In the genomic region with DNA sequence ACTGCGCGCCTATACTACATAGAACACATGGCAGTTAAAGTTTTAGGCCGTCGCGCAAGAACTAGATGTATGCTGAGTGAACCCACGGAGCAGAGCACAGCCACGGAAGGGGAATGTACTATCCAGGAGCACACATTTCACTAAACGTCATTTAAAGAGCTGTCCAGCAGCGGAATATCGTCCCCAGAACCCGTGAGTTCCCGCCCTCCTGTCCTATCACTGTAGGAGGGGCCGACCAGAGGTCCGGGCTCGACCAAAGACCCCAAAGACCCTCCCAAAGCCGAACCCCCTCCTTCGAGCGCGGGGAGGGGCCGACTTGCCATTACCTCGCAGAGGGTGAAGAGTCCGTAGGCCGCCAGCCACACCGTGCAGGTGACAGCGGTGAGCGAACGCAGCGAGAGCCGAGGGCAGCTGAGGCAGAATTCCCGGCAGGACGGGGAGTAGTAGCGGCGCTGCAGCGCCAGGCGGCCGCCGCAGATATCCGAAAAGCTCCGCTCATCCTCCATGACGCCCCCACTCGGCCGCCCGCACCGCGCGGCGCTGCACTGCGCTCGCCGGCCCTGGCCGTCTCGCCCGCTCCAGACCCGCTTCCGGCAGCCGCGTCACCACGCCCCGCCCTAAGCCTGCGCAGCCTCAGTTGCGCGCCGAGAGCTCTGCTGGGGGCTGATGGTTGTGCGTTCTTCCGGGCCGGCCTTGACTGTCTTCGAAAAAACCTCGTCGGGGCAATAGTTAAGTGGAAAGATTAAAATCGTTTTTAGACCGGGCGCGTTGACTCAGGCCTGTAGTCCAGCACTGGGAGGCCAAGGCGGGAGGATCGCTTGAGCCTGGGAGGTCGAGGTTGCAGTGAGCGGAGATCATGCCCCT, we compare ENCODE assay signal across 1 cellular context.
TF ChIP-seq lines count a peak whose summit lies in the region.

TSS of gene PIGH (minus strand) at position 571 of the 864 bp plus-strand sequence. CDS start at position 506, 65 bp downstream.

TF ChIP-seq in K562, 482 proteins besides CTCF, POLR2A, EP300 and RAD21 (continued from another document and continues in another):
- TF ChIP-seq, protein P1, sequence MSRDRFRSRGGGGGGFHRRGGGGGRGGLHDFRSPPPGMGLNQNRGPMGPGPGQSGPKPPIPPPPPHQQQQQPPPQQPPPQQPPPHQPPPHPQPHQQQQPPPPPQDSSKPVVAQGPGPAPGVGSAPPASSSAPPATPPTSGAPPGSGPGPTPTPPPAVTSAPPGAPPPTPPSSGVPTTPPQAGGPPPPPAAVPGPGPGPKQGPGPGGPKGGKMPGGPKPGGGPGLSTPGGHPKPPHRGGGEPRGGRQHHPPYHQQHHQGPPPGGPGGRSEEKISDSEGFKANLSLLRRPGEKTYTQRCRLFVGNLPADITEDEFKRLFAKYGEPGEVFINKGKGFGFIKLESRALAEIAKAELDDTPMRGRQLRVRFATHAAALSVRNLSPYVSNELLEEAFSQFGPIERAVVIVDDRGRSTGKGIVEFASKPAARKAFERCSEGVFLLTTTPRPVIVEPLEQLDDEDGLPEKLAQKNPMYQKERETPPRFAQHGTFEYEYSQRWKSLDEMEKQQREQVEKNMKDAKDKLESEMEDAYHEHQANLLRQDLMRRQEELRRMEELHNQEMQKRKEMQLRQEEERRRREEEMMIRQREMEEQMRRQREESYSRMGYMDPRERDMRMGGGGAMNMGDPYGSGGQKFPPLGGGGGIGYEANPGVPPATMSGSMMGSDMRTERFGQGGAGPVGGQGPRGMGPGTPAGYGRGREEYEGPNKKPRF (IDR thresholded peaks at IDR 0.05; ENCODE audit: low read depth, low read length), result no peak
- TF ChIP-seq ZBED1 (IDR thresholded peaks at IDR 0.05) (no peak), ZBTB7A (IDR thresholded peaks at IDR 0.05; ENCODE audit: borderline replicate concordance, control insufficient read depth, low read depth, low read length) (peak; percentile 93), EP400 (IDR thresholded peaks at IDR 0.05) (peak; percentile 34; the same call in 1 of the 2 replicates), PKNOX1 (IDR thresholded peaks at IDR 0.05) (no peak; the same call in 1 of the 2 replicates), KDM1A (IDR thresholded peaks at IDR 0.05) (no peak), ZNF277 (CRISPR knock-in tag; IDR thresholded peaks at IDR 0.05; ENCODE audit: borderline replicate concordance) (no peak), ZNF586 (CRISPR knock-in tag; conservative IDR thresholded peaks at IDR 0.05) (no peak), ARID1B (IDR thresholded peaks at IDR 0.05) (no peak), RBM39 (optimal IDR thresholded peaks at IDR 0.05; ENCODE audit: low read depth, low read length) (no peak), PCBP1 (IDR thresholded peaks at IDR 0.05; ENCODE audit: low read depth, low read length, poor library complexity, severe bottlenecking) (no peak), RBM25 (IDR thresholded peaks at IDR 0.05; ENCODE audit: low read depth, low read length, severe bottlenecking) (no peak), NFE2 (IDR thresholded peaks at IDR 0.05; ENCODE audit: low read depth) (no peak), NFXL1 (CRISPR knock-in tag; IDR thresholded peaks at IDR 0.05) (no peak), FOXA1 (IDR thresholded peaks at IDR 0.05; ENCODE audit: borderline replicate concordance) (no peak), GATA2 (CRISPR knock-in tag; IDR thresholded peaks at IDR 0.05) (no peak), ZBTB33 (CRISPR knock-in tag; IDR thresholded peaks at IDR 0.05) (peak; percentile 67; the same call in 1 of the 2 replicates), TBL1XR1 (IDR thresholded peaks at IDR 0.05; ENCODE audit: low read length in 2 of 2) (0 out of 4 replicates have a peak, but pooled peaks of 1 of the 2 experiments have one; percentile 14), NR1H2 (CRISPR knock-in tag; IDR thresholded peaks at IDR 0.05) (no peak), HNRNPK (IDR thresholded peaks at IDR 0.05; ENCODE audit: low read depth, low read length, poor library complexity, severe bottlenecking) (no peak), ELK3 (CRISPR knock-in tag; IDR thresholded peaks at IDR 0.05) (no peak), SNRNP70 (optimal IDR thresholded peaks at IDR 0.05; ENCODE audit: low read depth, low read length) (no peak), PTRF (tag; IDR thresholded peaks at IDR 0.05) (no peak), L3MBTL2 (IDR thresholded peaks at IDR 0.05) (peak; percentile 51), GABPB2 (CRISPR knock-in tag; conservative IDR thresholded peaks at IDR 0.05) (no peak), TFAM (CRISPR knock-in tag; conservative IDR thresholded peaks at IDR 0.05) (no peak), CBX5 (IDR thresholded peaks at IDR 0.05; ENCODE audit: borderline replicate concordance, low read depth) (no peak), NCOA6 (IDR thresholded peaks at IDR 0.05) (no peak), RNF219 (CRISPR knock-in tag; IDR thresholded peaks at IDR 0.05) (no peak), RNF2 (IDR thresholded peaks at IDR 0.05) (no peak), ZNF175 (CRISPR knock-in tag; IDR thresholded peaks at IDR 0.05; ENCODE audit: low read depth) (no peak), HMGN3 (IDR thresholded peaks at IDR 0.05; ENCODE audit: borderline replicate concordance, extremely low read depth, insufficient read length, low read depth, low read length) (no peak), MTA1 (IDR thresholded peaks at IDR 0.05; ENCODE audit: borderline replicate concordance) (no peak), POLR2B (IDR thresholded peaks at IDR 0.05; ENCODE audit: low read depth, partially characterized antibody) (no peak), POLR3G (IDR thresholded peaks at IDR 0.05; ENCODE audit: extremely low read depth, insufficient read length, insufficient replicate concordance) (no peak), ZNF41 (CRISPR knock-in tag; conservative IDR thresholded peaks at IDR 0.05) (no peak), BMI1 (IDR thresholded peaks at IDR 0.05; ENCODE audit: low read length) (no peak), RHOXF2B (CRISPR knock-in tag; conservative IDR thresholded peaks at IDR 0.05) (no peak), FOS (IDR thresholded peaks at IDR 0.05; ENCODE audit: extremely low read depth, insufficient read length) (no peak), PHF20 (IDR thresholded peaks at IDR 0.05; ENCODE audit: partially characterized antibody) (peak; percentile 56), ZNF707 (CRISPR knock-in tag; conservative IDR thresholded peaks at IDR 0.05) (no peak), JUNB (CRISPR knock-in tag; conservative IDR thresholded peaks at IDR 0.05) (no peak), ZNF436 (CRISPR knock-in tag; IDR thresholded peaks at IDR 0.05) (no peak), MTA3 (IDR thresholded peaks at IDR 0.05; ENCODE audit: borderline replicate concordance) (peak; percentile 17; the same call in 1 of the 2 replicates), LARP7 (IDR thresholded peaks at IDR 0.05) (no peak)
- TF ChIP-seq, protein P2, sequence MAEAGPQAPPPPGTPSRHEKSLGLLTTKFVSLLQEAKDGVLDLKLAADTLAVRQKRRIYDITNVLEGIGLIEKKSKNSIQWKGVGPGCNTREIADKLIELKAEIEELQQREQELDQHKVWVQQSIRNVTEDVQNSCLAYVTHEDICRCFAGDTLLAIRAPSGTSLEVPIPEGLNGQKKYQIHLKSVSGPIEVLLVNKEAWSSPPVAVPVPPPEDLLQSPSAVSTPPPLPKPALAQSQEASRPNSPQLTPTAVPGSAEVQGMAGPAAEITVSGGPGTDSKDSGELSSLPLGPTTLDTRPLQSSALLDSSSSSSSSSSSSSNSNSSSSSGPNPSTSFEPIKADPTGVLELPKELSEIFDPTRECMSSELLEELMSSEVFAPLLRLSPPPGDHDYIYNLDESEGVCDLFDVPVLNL (CRISPR knock-in tag; IDR thresholded peaks at IDR 0.05; ENCODE audit: low read depth), result no peak
- TF ChIP-seq, protein P3, sequence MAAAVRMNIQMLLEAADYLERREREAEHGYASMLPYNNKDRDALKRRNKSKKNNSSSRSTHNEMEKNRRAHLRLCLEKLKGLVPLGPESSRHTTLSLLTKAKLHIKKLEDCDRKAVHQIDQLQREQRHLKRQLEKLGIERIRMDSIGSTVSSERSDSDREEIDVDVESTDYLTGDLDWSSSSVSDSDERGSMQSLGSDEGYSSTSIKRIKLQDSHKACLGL (CRISPR knock-in tag; IDR thresholded peaks at IDR 0.05; ENCODE audit: borderline replicate concordance, poor library complexity, severe bottlenecking), result no peak
- TF ChIP-seq, protein P4, sequence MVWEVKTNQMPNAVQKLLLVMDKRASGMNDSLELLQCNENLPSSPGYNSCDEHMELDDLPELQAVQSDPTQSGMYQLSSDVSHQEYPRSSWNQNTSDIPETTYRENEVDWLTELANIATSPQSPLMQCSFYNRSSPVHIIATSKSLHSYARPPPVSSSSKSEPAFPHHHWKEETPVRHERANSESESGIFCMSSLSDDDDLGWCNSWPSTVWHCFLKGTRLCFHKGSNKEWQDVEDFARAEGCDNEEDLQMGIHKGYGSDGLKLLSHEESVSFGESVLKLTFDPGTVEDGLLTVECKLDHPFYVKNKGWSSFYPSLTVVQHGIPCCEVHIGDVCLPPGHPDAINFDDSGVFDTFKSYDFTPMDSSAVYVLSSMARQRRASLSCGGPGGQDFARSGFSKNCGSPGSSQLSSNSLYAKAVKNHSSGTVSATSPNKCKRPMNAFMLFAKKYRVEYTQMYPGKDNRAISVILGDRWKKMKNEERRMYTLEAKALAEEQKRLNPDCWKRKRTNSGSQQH (CRISPR knock-in tag; IDR thresholded peaks at IDR 0.05), result no peak
- TF ChIP-seq, protein P5, sequence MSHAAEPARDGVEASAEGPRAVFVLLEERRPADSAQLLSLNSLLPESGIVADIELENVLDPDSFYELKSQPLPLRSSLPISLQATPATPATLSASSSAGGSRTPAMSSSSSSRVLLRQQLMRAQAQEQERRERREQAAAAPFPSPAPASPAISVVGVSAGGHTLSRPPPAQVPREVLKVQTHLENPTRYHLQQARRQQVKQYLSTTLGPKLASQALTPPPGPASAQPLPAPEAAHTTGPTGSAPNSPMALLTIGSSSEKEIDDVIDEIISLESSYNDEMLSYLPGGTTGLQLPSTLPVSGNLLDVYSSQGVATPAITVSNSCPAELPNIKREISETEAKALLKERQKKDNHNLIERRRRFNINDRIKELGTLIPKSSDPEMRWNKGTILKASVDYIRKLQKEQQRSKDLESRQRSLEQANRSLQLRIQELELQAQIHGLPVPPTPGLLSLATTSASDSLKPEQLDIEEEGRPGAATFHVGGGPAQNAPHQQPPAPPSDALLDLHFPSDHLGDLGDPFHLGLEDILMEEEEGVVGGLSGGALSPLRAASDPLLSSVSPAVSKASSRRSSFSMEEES (CRISPR knock-in tag; IDR thresholded peaks at IDR 0.05), result no peak
